10 cellular contexts compared by ENCODE assay signal in the genomic region with DNA sequence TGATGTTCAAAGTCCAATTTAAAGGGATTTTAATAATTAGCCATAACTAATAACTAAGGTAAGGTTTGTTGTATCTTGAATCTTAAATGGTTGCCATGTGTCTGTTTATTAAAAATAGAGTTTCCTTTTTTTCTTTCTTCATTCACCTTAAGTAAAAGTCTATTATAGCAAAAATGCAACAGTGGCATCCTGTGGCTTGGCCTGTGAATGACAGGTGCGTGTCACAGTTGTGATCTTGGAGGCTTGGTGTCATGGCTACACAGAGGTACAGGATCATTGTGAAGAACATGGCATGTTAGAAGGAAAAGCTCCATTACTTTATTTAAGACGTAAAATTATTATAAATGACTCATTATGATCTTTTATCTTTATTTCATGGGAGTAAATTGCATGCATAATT.
A peak's percentile ranks its signal among the peaks of the same experiment; 100 is the strongest.
DNase-seq lines count a peak whose midpoint lies in the region; ATAC-seq and TF ChIP-seq lines count a peak whose summit lies in the region.
"Had no signal": no experiment of that assay in that cellular context is flagged by ENCODE, and none has a peak within 500 bp of the region (broad histone marks: within the 10 kb centered on the region; RNA-seq: fewer than 3 reads in every experiment).

No MANE protein-coding gene starts in this region.

- H2AFZ ChIP-seq in smooth muscle cell (ENCODE audit: low read depth) (no peak overlapping the region), neural progenitor cell (replicated peaks) (no peak overlapping the region)

- H3K79me2 ChIP-seq in smooth muscle cell (ENCODE audit: low read depth), result no peaks in the 10 kb centered on the region
- no peaks in the 10 kb centered on the region for H3K79me2 ChIP-seq in neural progenitor cell (ENCODE audit: low read depth)

- DNase-seq in COR-L47 (lab: John Stamatoyannopoulos, UW), result peak; percentile 19
- peak; percentile 1 for DNase-seq in SW480 (ENCODE audit: low spot score)
- DNase-seq in smooth muscle cell (lab: John Stamatoyannopoulos, UW; ENCODE audit: unreplicated experiment), result no peak
- no peak for DNase-seq in neural progenitor cell (ENCODE audit: low spot score)
- DNase-seq in substantia nigra (lab: John Stamatoyannopoulos, UW), result no peak
- DNase-seq in caudate nucleus (lab: John Stamatoyannopoulos, UW), result no peak
- DNase-seq: body of pancreas, GDM1 had no signal

- H3K27me3 ChIP-seq in smooth muscle cell (ENCODE audit: low read depth) (no peaks in the 10 kb centered on the region), neural progenitor cell (no peaks in the 10 kb centered on the region)
- H3K27me3 ChIP-seq: body of pancreas had no signal

- no peak overlapping the region for H3K4me3 Mint-ChIP-seq in neural progenitor cell

- H3K36me3 Mint-ChIP-seq in neural progenitor cell, result no peaks in the 10 kb centered on the region

- H4K20me1 ChIP-seq in smooth muscle cell (ENCODE audit: low read depth) (no peaks in the 10 kb centered on the region), neural progenitor cell (ENCODE audit: low read depth) (no peaks in the 10 kb centered on the region)

- H3K9me3 Mint-ChIP-seq in neural progenitor cell, result no peaks in the 10 kb centered on the region

- no peak overlapping the region for H3K4me2 ChIP-seq in smooth muscle cell
- no peak overlapping the region for H3K4me2 ChIP-seq in neural progenitor cell

- H3K36me3 ChIP-seq in smooth muscle cell (ENCODE audit: low read depth) (no peaks in the 10 kb centered on the region), neural progenitor cell (no peaks in the 10 kb centered on the region)

- peaks cover 2% of the 10 kb centered on the region for H3K27me3 Mint-ChIP-seq in neural progenitor cell (ENCODE audit: insufficient read depth, low read depth)

- ATAC-seq in GM18517 (IDR thresholded peaks at IDR 0.05; ENCODE audit: unreplicated experiment) (peak; percentile 36), HG03342 (IDR thresholded peaks at IDR 0.05; ENCODE audit: unreplicated experiment) (peak; percentile 52)
- ATAC-seq: body of pancreas had no signal

- 91% methylated on average over 2 of the region's 2 CpGs for WGBS in smooth muscle cell (ENCODE audit: low lambda C conversion rate)

- no peaks in the 10 kb centered on the region for H3F3A ChIP-seq in smooth muscle cell (ENCODE audit: low read depth)
- H3F3A ChIP-seq in neural progenitor cell (ENCODE audit: low read depth), result no peaks in the 10 kb centered on the region

- TF ChIP-seq CTCF in smooth muscle cell (IDR thresholded peaks at IDR 0.05; ENCODE audit: borderline replicate concordance, insufficient read depth, poor library complexity, severe bottlenecking), result no peak
- TF ChIP-seq CTCF in neural progenitor cell (IDR thresholded peaks at IDR 0.05), result no peak

- H3K9ac ChIP-seq in smooth muscle cell (ENCODE audit: low read depth) (no peak overlapping the region), neural progenitor cell (no peak overlapping the region)

- H3K4me1 ChIP-seq in smooth muscle cell (ENCODE audit: low read depth) (peaks cover 3% of the 10 kb centered on the region), neural progenitor cell (peaks cover 3% of the 10 kb centered on the region)

- H3K27ac Mint-ChIP-seq in neural progenitor cell, result no peak overlapping the region

- H3K27ac ChIP-seq in smooth muscle cell (ENCODE audit: low read depth), result no peak overlapping the region
- H3K27ac ChIP-seq in neural progenitor cell, result no peak overlapping the region
- H3K27ac ChIP-seq in substantia nigra (ENCODE audit: low read depth, low read length, poor library complexity, severe bottlenecking), result no peak overlapping the region
- H3K27ac ChIP-seq in caudate nucleus (ENCODE audit: low read depth, low read length), result no peak overlapping the region
- H3K27ac ChIP-seq: body of pancreas had no signal

- no peak overlapping the region for H3K4me3 ChIP-seq in smooth muscle cell
- no peak overlapping the region for H3K4me3 ChIP-seq in neural progenitor cell
- H3K4me3 ChIP-seq: body of pancreas had no signal

- H3K4me1 Mint-ChIP-seq in neural progenitor cell, result peaks cover 5% of the 10 kb centered on the region

- H3K9me3 ChIP-seq in smooth muscle cell (replicated peaks; ENCODE audit: low read depth) (no peaks in the 10 kb centered on the region), neural progenitor cell (ENCODE audit: low read depth) (no peaks in the 10 kb centered on the region)
- H3K9me3 ChIP-seq: body of pancreas had no signal

Comparison
In these comparisons a context has a peak if more than half of its experiments do, and no peak if none do; other contexts are left out.
1. DNase-seq: peak in COR-L47 (single experiment) and SW480 (single experiment); none in smooth muscle cell (single experiment), neural progenitor cell (single experiment), substantia nigra (0 of 49) and caudate nucleus (0 of 61).